ENCODE assay signal across 7 cellular contexts in genomic region chr16:18757960-18758660, GRCh38. TPM values are rescaled to one million over a fixed set of nuclear protein-coding genes. Genes with fewer than 3 reads are reported as not detected.
DNase-seq lines count a peak whose midpoint lies in the region; ATAC-seq lines count a peak whose summit lies in the region.
"Not testable (repeated sequence)": the region's sequence is repeated elsewhere in the genome, so short reads cannot be mapped to it uniquely, and the experiment has no call there.

No MANE protein-coding gene starts in this region.

- peak; percentile 24 for DNase-seq in activated CD4-positive, alpha-beta T cell treated with anti-CD3 and anti-CD28 coated beads for 36 hours
- not testable (repeated sequence) for DNase-seq in activated T-helper 1 cell treated with anti-CD3 and anti-CD28 coated beads, Interleukin-12 subunit alpha, Interleukin-12 subunit beta, Interleukin-2, Interleukin-4 antibody, amounts not matched to agents 30 ng/mL and 10 ng/mL and 1 ng/mL, durations not matched to agents 14 hours and 24 hours and 36 hours (ENCODE audit: low spot score); central memory CD8-positive, alpha-beta T cell (ENCODE audit: low spot score in 2 of 2)

- CTCF ChIA-PET in activated CD4-positive, alpha-beta T cell treated with anti-CD3 and anti-CD28 coated beads for 36 hours (lab: Charles Lee): not testable (repeated sequence)

- peaks cover 12% of the 10 kb centered on the region for H3K4me1 Mint-ChIP-seq in activated CD4-positive, alpha-beta T cell treated with anti-CD3 and anti-CD28 coated beads for 36 hours
- peaks cover 26% of the 10 kb centered on the region for H3K4me1 Mint-ChIP-seq in activated T-helper 1 cell treated with anti-CD3 and anti-CD28 coated beads, Interleukin-12 subunit alpha, Interleukin-12 subunit beta, Interleukin-2, Interleukin-4 antibody, amounts not matched to agents 30 ng/mL and 10 ng/mL and 1 ng/mL, durations not matched to agents 14 hours and 24 hours and 36 hours (ENCODE audit: low read depth)
- peaks cover 13% of the 10 kb centered on the region for H3K4me1 Mint-ChIP-seq in central memory CD8-positive, alpha-beta T cell

- H3K9me3 Mint-ChIP-seq in activated CD4-positive, alpha-beta T cell treated with anti-CD3 and anti-CD28 coated beads for 36 hours (ENCODE audit: low read depth); activated T-helper 1 cell treated with anti-CD3 and anti-CD28 coated beads, Interleukin-12 subunit alpha, Interleukin-12 subunit beta, Interleukin-2, Interleukin-4 antibody, amounts not matched to agents 30 ng/mL and 10 ng/mL and 1 ng/mL, durations not matched to agents 14 hours and 24 hours and 36 hours; central memory CD8-positive, alpha-beta T cell: not testable (repeated sequence)

- not testable (repeated sequence) for H3K27me3 Mint-ChIP-seq in activated CD4-positive, alpha-beta T cell treated with anti-CD3 and anti-CD28 coated beads for 36 hours; activated T-helper 1 cell treated with anti-CD3 and anti-CD28 coated beads, Interleukin-12 subunit alpha, Interleukin-12 subunit beta, Interleukin-2, Interleukin-4 antibody, amounts not matched to agents 30 ng/mL and 10 ng/mL and 1 ng/mL, durations not matched to agents 14 hours and 24 hours and 36 hours (ENCODE audit: insufficient read depth); central memory CD8-positive, alpha-beta T cell

- POLR2A ChIA-PET in activated CD4-positive, alpha-beta T cell treated with anti-CD3 and anti-CD28 coated beads for 36 hours (lab: Charles Lee): not testable (repeated sequence)

- H3K27ac Mint-ChIP-seq in activated CD4-positive, alpha-beta T cell treated with anti-CD3 and anti-CD28 coated beads for 36 hours; central memory CD8-positive, alpha-beta T cell (ENCODE audit: low read depth): not testable (repeated sequence)
- peak overlapping the region; percentile 76 for H3K27ac Mint-ChIP-seq in activated T-helper 1 cell treated with anti-CD3 and anti-CD28 coated beads, Interleukin-12 subunit alpha, Interleukin-12 subunit beta, Interleukin-2, Interleukin-4 antibody, amounts not matched to agents 30 ng/mL and 10 ng/mL and 1 ng/mL, durations not matched to agents 14 hours and 24 hours and 36 hours

- H3K4me3 Mint-ChIP-seq in activated CD4-positive, alpha-beta T cell treated with anti-CD3 and anti-CD28 coated beads for 36 hours; activated T-helper 1 cell treated with anti-CD3 and anti-CD28 coated beads, Interleukin-12 subunit alpha, Interleukin-12 subunit beta, Interleukin-2, Interleukin-4 antibody, amounts not matched to agents 30 ng/mL and 10 ng/mL and 1 ng/mL, durations not matched to agents 14 hours and 24 hours and 36 hours; central memory CD8-positive, alpha-beta T cell: not testable (repeated sequence)

- peak; percentile 42 for ATAC-seq in GM18868 (IDR thresholded peaks at IDR 0.05; ENCODE audit: unreplicated experiment)
- peak; percentile 40 for ATAC-seq in GM21528 (IDR thresholded peaks at IDR 0.05; ENCODE audit: low FRiP score, unreplicated experiment)
- peak; percentile 52 for ATAC-seq in HG02759 (IDR thresholded peaks at IDR 0.05; ENCODE audit: unreplicated experiment)
- ATAC-seq in HG03460 (IDR thresholded peaks at IDR 0.05; ENCODE audit: unreplicated experiment): peak; percentile 47
- ATAC-seq in activated CD4-positive, alpha-beta T cell treated with anti-CD3 and anti-CD28 coated beads for 36 hours: peak; percentile 45
- ATAC-seq in central memory CD8-positive, alpha-beta T cell (replicated peaks; ENCODE audit: extremely low read depth, poor library complexity, severe bottlenecking): peak; percentile 30

- intact Hi-C loops in activated CD4-positive, alpha-beta T cell treated with anti-CD3 and anti-CD28 coated beads for 36 hours (cut with DNase I, micrococcal nuclease); activated T-helper 1 cell treated with anti-CD3 and anti-CD28 coated beads, Interleukin-12 subunit alpha, Interleukin-12 subunit beta, Interleukin-2, Interleukin-4 antibody, amounts not matched to agents 30 ng/mL and 10 ng/mL and 1 ng/mL, durations not matched to agents 14 hours and 24 hours and 36 hours (cut with micrococcal nuclease): not testable (repeated sequence)

- not testable (repeated sequence) for H3K36me3 Mint-ChIP-seq in activated CD4-positive, alpha-beta T cell treated with anti-CD3 and anti-CD28 coated beads for 36 hours (ENCODE audit: low read depth); activated T-helper 1 cell treated with anti-CD3 and anti-CD28 coated beads, Interleukin-12 subunit alpha, Interleukin-12 subunit beta, Interleukin-2, Interleukin-4 antibody, amounts not matched to agents 30 ng/mL and 10 ng/mL and 1 ng/mL, durations not matched to agents 14 hours and 24 hours and 36 hours (ENCODE audit: low read depth); central memory CD8-positive, alpha-beta T cell (ENCODE audit: insufficient read depth)

RNA-seq across cellular contexts. Expression of gene RPS15A, which starts 32.0 kb away (rescaled TPM):
- 1,000 to 10,000 TPM; 1,904 to 2,150 TPM for total RNA-seq in activated CD4-positive, alpha-beta T cell treated with anti-CD3 and anti-CD28 coated beads for 36 hours
- total RNA-seq in activated T-helper 1 cell treated with anti-CD3 and anti-CD28 coated beads, Interleukin-12 subunit alpha, Interleukin-12 subunit beta, Interleukin-2, Interleukin-4 antibody, amounts not matched to agents 30 ng/mL and 10 ng/mL and 1 ng/mL, durations not matched to agents 14 hours and 24 hours and 36 hours: 1,849 and 1,857 TPM in 2 replicates

RNA-seq across cellular contexts. Expression of gene ARL6IP1, which starts 43.2 kb away (rescaled TPM):
- 100 to 1,000 TPM in 1 of 2 experiments, 10 to 100 TPM in 1; 92.0 to 102 TPM for total RNA-seq in activated CD4-positive, alpha-beta T cell treated with anti-CD3 and anti-CD28 coated beads for 36 hours
- 105 and 109 TPM in 2 replicates for total RNA-seq in activated T-helper 1 cell treated with anti-CD3 and anti-CD28 coated beads, Interleukin-12 subunit alpha, Interleukin-12 subunit beta, Interleukin-2, Interleukin-4 antibody, amounts not matched to agents 30 ng/mL and 10 ng/mL and 1 ng/mL, durations not matched to agents 14 hours and 24 hours and 36 hours
